2 cellular contexts compared by ENCODE assay signal in the genomic region with DNA sequence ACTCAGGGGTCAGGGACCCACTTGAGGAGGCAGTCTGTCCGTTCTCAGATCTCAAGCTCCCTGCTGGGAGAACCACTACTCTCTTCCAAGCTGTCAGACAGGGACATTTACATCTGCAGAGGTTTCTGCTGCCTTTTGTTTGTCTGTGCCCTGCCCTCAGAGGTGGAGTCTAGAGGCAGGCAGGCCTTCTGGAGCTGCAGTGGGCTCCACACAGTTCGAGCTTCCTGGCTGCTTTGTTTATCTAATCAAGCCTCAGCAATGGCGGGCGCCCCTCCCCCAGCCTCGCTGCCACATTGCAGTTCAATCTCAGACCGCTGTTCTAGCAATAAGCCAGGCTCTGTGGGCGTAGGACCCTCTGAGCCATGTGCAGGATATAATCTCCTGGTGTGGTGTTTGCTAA.
TF ChIP-seq lines count a peak whose summit lies in the region.

No MANE protein-coding gene starts in this region.

TF ChIP-seq in WTC11, 78 proteins besides CTCF, POLR2A, EP300 and RAD21:
- 0 out of 2 replicates have a peak, but pooled peaks have one; percentile 68 for TF ChIP-seq FOXK1 (CRISPR knock-in tag; IDR thresholded peaks at IDR 0.05)
- TF ChIP-seq FOXP1 (CRISPR knock-in tag; IDR thresholded peaks at IDR 0.05; ENCODE audit: borderline replicate concordance), result 0 out of 2 replicates have a peak, but pooled peaks have one; percentile 35
- TF ChIP-seq, protein P1, sequence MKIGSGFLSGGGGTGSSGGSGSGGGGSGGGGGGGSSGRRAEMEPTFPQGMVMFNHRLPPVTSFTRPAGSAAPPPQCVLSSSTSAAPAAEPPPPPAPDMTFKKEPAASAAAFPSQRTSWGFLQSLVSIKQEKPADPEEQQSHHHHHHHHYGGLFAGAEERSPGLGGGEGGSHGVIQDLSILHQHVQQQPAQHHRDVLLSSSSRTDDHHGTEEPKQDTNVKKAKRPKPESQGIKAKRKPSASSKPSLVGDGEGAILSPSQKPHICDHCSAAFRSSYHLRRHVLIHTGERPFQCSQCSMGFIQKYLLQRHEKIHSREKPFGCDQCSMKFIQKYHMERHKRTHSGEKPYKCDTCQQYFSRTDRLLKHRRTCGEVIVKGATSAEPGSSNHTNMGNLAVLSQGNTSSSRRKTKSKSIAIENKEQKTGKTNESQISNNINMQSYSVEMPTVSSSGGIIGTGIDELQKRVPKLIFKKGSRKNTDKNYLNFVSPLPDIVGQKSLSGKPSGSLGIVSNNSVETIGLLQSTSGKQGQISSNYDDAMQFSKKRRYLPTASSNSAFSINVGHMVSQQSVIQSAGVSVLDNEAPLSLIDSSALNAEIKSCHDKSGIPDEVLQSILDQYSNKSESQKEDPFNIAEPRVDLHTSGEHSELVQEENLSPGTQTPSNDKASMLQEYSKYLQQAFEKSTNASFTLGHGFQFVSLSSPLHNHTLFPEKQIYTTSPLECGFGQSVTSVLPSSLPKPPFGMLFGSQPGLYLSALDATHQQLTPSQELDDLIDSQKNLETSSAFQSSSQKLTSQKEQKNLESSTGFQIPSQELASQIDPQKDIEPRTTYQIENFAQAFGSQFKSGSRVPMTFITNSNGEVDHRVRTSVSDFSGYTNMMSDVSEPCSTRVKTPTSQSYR (CRISPR knock-in tag; IDR thresholded peaks at IDR 0.05), result 0 out of 2 replicates have a peak, but pooled peaks have one; percentile 10
- TF ChIP-seq, protein P2, sequence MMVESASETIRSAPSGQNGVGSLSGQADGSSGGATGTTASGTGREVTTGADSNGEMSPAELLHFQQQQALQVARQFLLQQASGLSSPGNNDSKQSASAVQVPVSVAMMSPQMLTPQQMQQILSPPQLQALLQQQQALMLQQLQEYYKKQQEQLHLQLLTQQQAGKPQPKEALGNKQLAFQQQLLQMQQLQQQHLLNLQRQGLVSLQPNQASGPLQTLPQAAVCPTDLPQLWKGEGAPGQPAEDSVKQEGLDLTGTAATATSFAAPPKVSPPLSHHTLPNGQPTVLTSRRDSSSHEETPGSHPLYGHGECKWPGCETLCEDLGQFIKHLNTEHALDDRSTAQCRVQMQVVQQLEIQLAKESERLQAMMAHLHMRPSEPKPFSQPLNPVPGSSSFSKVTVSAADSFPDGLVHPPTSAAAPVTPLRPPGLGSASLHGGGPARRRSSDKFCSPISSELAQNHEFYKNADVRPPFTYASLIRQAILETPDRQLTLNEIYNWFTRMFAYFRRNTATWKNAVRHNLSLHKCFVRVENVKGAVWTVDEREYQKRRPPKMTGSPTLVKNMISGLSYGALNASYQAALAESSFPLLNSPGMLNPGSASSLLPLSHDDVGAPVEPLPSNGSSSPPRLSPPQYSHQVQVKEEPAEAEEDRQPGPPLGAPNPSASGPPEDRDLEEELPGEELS (CRISPR knock-in tag; IDR thresholded peaks at IDR 0.05), result peak; percentile 41; the same call in 1 of the 2 replicates

TF ChIP-seq in HepG2, 621 proteins besides CTCF, POLR2A, EP300 and RAD21:
- TF ChIP-seq, protein P1 (CRISPR knock-in tag; IDR thresholded peaks at IDR 0.05; ENCODE audit: borderline replicate concordance), result 0 out of 2 replicates have a peak, but pooled peaks have one; percentile 43
TF ChIP-seq in HepG2: peak in this region for 1; not testable (repeated sequence) for 620.
